Comparison of ENCODE assay signal across 19 cellular contexts in genomic region chr12:102874819-102875218, GRCh38. TPM values are rescaled to one million over a fixed set of nuclear protein-coding genes. Genes with fewer than 3 reads are reported as not detected.
DNase-seq lines count a peak whose midpoint lies in the region; ATAC-seq and TF ChIP-seq lines count a peak whose summit lies in the region.
"Had no signal": no experiment of that assay in that cellular context is flagged by ENCODE, and none has a peak within 500 bp of the region (broad histone marks: within the 10 kb centered on the region; RNA-seq: fewer than 3 reads in every experiment).

No MANE protein-coding gene starts in this region.

- intact Hi-C loops in head of caudate nucleus (cut with DNase I) (no loop called here), thyroid gland (cut with DNase I) (no loop called here), PC-9 (cut with micrococcal nuclease; ENCODE audit: unreplicated experiment) (loop anchor here (5.0 kb wide), 1 partner anchor 778 kb away; no protein-coding TSS in a partner anchor)

- H3K4me1 ChIP-seq in thyroid gland: peaks cover 0 to 6% of the 10 kb centered on the region in 2 donors
- no peaks in the 10 kb centered on the region for H3K4me1 ChIP-seq in osteoblast (ENCODE audit: insufficient read depth, low read length)
- H3K4me1 ChIP-seq in PC-9 (replicated peaks; ENCODE audit: insufficient read depth): no peaks in the 10 kb centered on the region

- H3K4me3 ChIP-seq in thyroid gland (replicated peaks in 1 of 3): no peak overlapping the region
- no peak overlapping the region for H3K4me3 ChIP-seq in osteoblast (ENCODE audit: insufficient read depth, low read length)
- H3K4me3 ChIP-seq in PC-9: no peak overlapping the region

- no peak for ATAC-seq in HG03565 (IDR thresholded peaks at IDR 0.05; ENCODE audit: unreplicated experiment)

- no peak for TF ChIP-seq CTCF in thyroid gland (IDR thresholded peaks at IDR 0.05)
- no peak for TF ChIP-seq CTCF in osteoblast (IDR thresholded peaks at IDR 0.05; ENCODE audit: extremely low read depth, low read depth, low read length)
- TF ChIP-seq CTCF in PC-9 (conservative IDR thresholded peaks at IDR 0.05): no peak

- WGBS in thyroid gland, 2 donors: 61 to 64% methylated on average over 9 of the region's 9 CpGs

- DNase-seq in SK-MEL-5 (ENCODE audit: low read depth, low spot score) (peak; percentile 26), head of caudate nucleus (peak in 28 of 42 donors; percentile 5 to 57 (median 26)), pons (ENCODE audit: low spot score) (peak; percentile 22), thyroid gland (peak; percentile 12 to 21), osteoblast (ENCODE audit: insufficient read length, low spot score, missing footprints) (no peak), PC-9 (no peak)
- DNase-seq: ACHN, DMS79, KG1, NCI-H1105 treated with DMSO at 0.1 percent for 48 hours, NCI-H1694, NCI-H2081 treated with DMSO at 0.1 percent for 48 hours, NCI-H748 treated with DMSO at 0.1 percent for 48 hours, SHP77 treated with DMSO at 0.1 percent for 48 hours had no signal

- no peaks in the 10 kb centered on the region for H3K36me3 ChIP-seq in thyroid gland
- no peaks in the 10 kb centered on the region for H3K36me3 ChIP-seq in osteoblast (ENCODE audit: insufficient read depth, low read length)
- no peaks in the 10 kb centered on the region for H3K36me3 ChIP-seq in PC-9 (ENCODE audit: low read depth)

- CTCF ChIA-PET in PC-9 (lab: Charles Lee): no interaction called here

- no peak overlapping the region for H2AFZ ChIP-seq in osteoblast (ENCODE audit: low read length)
- no peak overlapping the region for H2AFZ ChIP-seq in PC-9

- H3K27ac ChIP-seq in thyroid gland (no peak overlapping the region), osteoblast (ENCODE audit: low read depth, low read length) (no peak overlapping the region), PC-9 (no peak overlapping the region)

- in situ Hi-C loops in SK-MEL-5 (cut with HindIII; ENCODE audit: low pct_unique_long_range_greater_than_20kb, low sequenced_read_pairs): no loop called here

- TF ChIP-seq POLR2A in thyroid gland (IDR thresholded peaks at IDR 0.05): no peak

- H3K4me2 ChIP-seq in osteoblast (ENCODE audit: insufficient read depth, low read length) (no peak overlapping the region), PC-9 (no peak overlapping the region)

- POLR2A ChIA-PET in PC-9 (lab: Charles Lee; ENCODE audit: unreplicated experiment): no interaction called here

- H3K79me2 ChIP-seq in osteoblast (ENCODE audit: insufficient read depth, low read length) (no peaks in the 10 kb centered on the region), PC-9 (ENCODE audit: low read depth) (no peaks in the 10 kb centered on the region)

- H3K9me3 ChIP-seq in thyroid gland (no peaks in the 10 kb centered on the region), osteoblast (ENCODE audit: low read depth, low read length) (no peaks in the 10 kb centered on the region), PC-9 (ENCODE audit: insufficient read depth, low read depth) (no peaks in the 10 kb centered on the region)

- BruUV-seq in PC-9 (replicated peaks; lab: Mats Ljungman, UMichigan): no TSS peak

- H4K20me1 ChIP-seq in osteoblast (ENCODE audit: insufficient read depth, low read length) (no peaks in the 10 kb centered on the region), PC-9 (ENCODE audit: insufficient read depth) (no peaks in the 10 kb centered on the region)

- H3F3A ChIP-seq in PC-9 (ENCODE audit: insufficient read depth, low read depth): no peaks in the 10 kb centered on the region

- H3K27me3 ChIP-seq in thyroid gland (no peaks in the 10 kb centered on the region), osteoblast (ENCODE audit: insufficient read depth, low read length) (no peaks in the 10 kb centered on the region), PC-9 (ENCODE audit: insufficient read depth, low read depth) (no peaks in the 10 kb centered on the region)

- no peaks in the 10 kb centered on the region for H3K9me2 ChIP-seq in PC-9 (ENCODE audit: insufficient read depth)

RNA-seq across cellular contexts. Expression of gene PAH, which starts 42.2 kb away (rescaled TPM):
- total RNA-seq in SK-MEL-5 (2014; rRNA removed; shearing (Covaris generic)): 0.58 TPM in 1 of 2 replicates, not detected in the other
- 0.32 and 1.5 TPM in 2 replicates for polyA plus RNA-seq in SK-MEL-5 (2015; cell fraction: cytosol; rRNA removed)
- 2.4 and 8.8 TPM in 2 replicates for polyA plus RNA-seq in SK-MEL-5 (2015; cell fraction: nucleus; rRNA removed)
- total RNA-seq in thyroid gland (1 to 10 TPM in 1 of 4 donors, under 1 TPM in 2, not detected in 1; 0.58 to 1.2 (median 0.63) TPM), osteoblast (not detected in 2 replicates), PC-9 (2021) (not detected in 2 replicates)
- total RNA-seq: HT-29, NCI-H460, OCI-LY7 had no signal
- polyA plus RNA-seq: CD14-positive monocyte had no signal

Comparison
In these comparisons a context has a peak if more than half of its experiments do, and no peak if none do; other contexts are left out.
1. DNase-seq: peak in SK-MEL-5 (single experiment), head of caudate nucleus (28 of 42), pons (single experiment) and thyroid gland (2 of 2); none in osteoblast (single experiment) and PC-9 (0 of 2).